ENCODE assay signal across 15 cellular contexts in genomic region chr4:152118819-152119553, GRCh38.
DNase-seq lines count a peak whose midpoint lies in the region; ATAC-seq lines count a peak whose summit lies in the region.
"Had no signal": no experiment of that assay in that cellular context is flagged by ENCODE, and none has a peak within 500 bp of the region (broad histone marks: within the 10 kb centered on the region; RNA-seq: fewer than 3 reads in every experiment).

No MANE protein-coding gene starts in this region.

- peaks cover 22% of the 10 kb centered on the region for H3K27me3 Mint-ChIP-seq in stimulated activated memory B cell treated with anti-CD40 and anti-IgM and Interleukin-4, amounts not matched to agents 10 μg/mL and 1 μg/mL and 100 μg/mL, for 72 hours

- no peak overlapping the region for H3K4me3 Mint-ChIP-seq in stimulated activated memory B cell treated with anti-CD40 and anti-IgM and Interleukin-4, amounts not matched to agents 10 μg/mL and 1 μg/mL and 100 μg/mL, for 72 hours
- H3K4me3 Mint-ChIP-seq: H9, IgD-negative memory B cell had no signal

- DNase-seq in DMS 273 (lab: John Stamatoyannopoulos, UW; ENCODE audit: unreplicated experiment) (peak; percentile 61), DMS 273 treated with DMSO at 0.1 percent for 48 hours (lab: John Stamatoyannopoulos, UW) (no peak), NCI-H69 (lab: John Stamatoyannopoulos, UW) (peak; percentile 66), islet precursor cell (peak; percentile 43), amniotic stem cell (lab: John Stamatoyannopoulos, UW) (no peak), iPS-NIHi7 (ENCODE audit: extremely low spot score) (no peak)
- DNase-seq: DMS79 treated with DMSO at 0.1 percent for 48 hours, GF-D8, H9, NCI-H1436 treated with DMSO at 0.1 percent for 48 hours, NCI-H2081 treated with DMSO at 0.1 percent for 48 hours, NCI-H226 had no signal

- H3K27ac Mint-ChIP-seq in stimulated activated memory B cell treated with anti-CD40 and anti-IgM and Interleukin-4, amounts not matched to agents 10 μg/mL and 1 μg/mL and 100 μg/mL, for 72 hours = no peak overlapping the region
- H3K27ac Mint-ChIP-seq: H9, IgD-negative memory B cell had no signal

- H3K36me3 Mint-ChIP-seq in stimulated activated memory B cell treated with anti-CD40 and anti-IgM and Interleukin-4, amounts not matched to agents 10 μg/mL and 1 μg/mL and 100 μg/mL, for 72 hours = no peaks in the 10 kb centered on the region
- H3K36me3 Mint-ChIP-seq: IgD-negative memory B cell had no signal

- peak; percentile 6 for ATAC-seq in stimulated activated memory B cell treated with anti-CD40 and anti-IgM and Interleukin-4, amounts not matched to agents 10 μg/mL and 1 μg/mL and 100 μg/mL, for 72 hours
- no peak for ATAC-seq in activated CD4-positive, CD25-positive, alpha-beta regulatory T cell treated with anti-CD3 and anti-CD28 coated beads, Interleukin-2, amount 50 U/mL, for 24 hours

- H3K4me1 Mint-ChIP-seq in stimulated activated memory B cell treated with anti-CD40 and anti-IgM and Interleukin-4, amounts not matched to agents 10 μg/mL and 1 μg/mL and 100 μg/mL, for 72 hours = peaks cover 11% of the 10 kb centered on the region

- peaks cover 10% of the 10 kb centered on the region for H3K9me3 Mint-ChIP-seq in stimulated activated memory B cell treated with anti-CD40 and anti-IgM and Interleukin-4, amounts not matched to agents 10 μg/mL and 1 μg/mL and 100 μg/mL, for 72 hours

Comparison
In these comparisons a context has a peak if more than half of its experiments do, and no peak if none do; other contexts are left out.
1. DNase-seq: peak in DMS 273 (single experiment), NCI-H69 (single experiment) and islet precursor cell (single experiment); none in DMS 273 treated with DMSO at 0.1 percent for 48 hours (single experiment), amniotic stem cell (single experiment) and iPS-NIHi7 (single experiment).